Comparison of ENCODE assay signal across 1 cellular context in the genomic region with DNA sequence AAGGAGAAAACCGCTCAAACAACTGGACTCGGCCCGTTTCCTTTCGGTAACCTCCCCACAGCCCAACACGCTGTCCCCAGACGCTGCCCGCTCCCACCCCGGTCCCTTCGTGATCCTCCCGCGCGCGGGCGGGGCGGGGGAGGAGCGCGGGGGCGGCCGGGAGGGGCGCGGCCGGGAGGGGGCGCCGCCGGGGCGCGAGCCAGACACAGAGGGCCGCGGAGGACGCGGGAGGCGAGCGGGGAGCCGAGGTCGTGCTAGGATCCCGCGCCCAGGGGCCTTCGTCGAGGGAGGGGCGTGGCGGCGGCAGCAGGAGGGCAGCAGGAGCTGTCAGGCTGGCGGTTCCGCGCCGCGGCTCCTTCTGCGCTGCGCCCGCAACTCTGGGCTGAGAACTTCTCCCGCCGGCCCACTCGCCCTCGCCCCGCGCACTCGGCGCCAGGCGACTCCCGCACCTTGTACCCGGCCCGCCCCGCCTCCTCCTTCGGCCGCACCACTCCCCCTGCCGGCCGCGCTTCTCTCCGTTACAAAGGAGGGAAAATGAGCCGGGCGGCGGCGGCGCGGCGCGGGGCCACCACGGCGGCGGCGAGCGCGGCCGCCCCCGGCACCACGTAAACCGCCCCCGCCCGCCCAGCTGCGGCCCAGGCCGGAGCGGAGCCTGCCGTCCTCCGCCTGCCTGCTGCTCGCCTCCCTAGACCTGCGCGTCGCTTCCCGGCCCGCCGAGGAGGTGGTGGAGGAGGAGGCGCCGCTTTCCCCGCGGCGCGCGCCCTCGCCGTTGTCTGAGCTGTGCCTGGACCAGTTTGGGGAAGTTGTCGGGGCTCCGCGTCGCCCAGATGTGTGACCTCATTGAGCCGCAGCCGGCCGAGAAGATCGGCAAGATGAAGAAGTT.
TF ChIP-seq lines count a peak whose summit lies in the region.

A gene (plus strand): TSS at position 521 of the 883 bp plus-strand sequence. CDS start 307 bp downstream, at position 828.

TF ChIP-seq in HepG2, 621 proteins besides CTCF, POLR2A, EP300 and RAD21 (continued from another document and continues in another):
- TF ChIP-seq, protein P1, sequence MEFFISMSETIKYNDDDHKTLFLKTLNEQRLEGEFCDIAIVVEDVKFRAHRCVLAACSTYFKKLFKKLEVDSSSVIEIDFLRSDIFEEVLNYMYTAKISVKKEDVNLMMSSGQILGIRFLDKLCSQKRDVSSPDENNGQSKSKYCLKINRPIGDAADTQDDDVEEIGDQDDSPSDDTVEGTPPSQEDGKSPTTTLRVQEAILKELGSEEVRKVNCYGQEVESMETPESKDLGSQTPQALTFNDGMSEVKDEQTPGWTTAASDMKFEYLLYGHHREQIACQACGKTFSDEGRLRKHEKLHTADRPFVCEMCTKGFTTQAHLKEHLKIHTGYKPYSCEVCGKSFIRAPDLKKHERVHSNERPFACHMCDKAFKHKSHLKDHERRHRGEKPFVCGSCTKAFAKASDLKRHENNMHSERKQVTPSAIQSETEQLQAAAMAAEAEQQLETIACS (CRISPR knock-in tag; IDR thresholded peaks at IDR 0.05): peak; percentile 50; the same call in 1 of the 2 replicates
- TF ChIP-seq, protein P2, sequence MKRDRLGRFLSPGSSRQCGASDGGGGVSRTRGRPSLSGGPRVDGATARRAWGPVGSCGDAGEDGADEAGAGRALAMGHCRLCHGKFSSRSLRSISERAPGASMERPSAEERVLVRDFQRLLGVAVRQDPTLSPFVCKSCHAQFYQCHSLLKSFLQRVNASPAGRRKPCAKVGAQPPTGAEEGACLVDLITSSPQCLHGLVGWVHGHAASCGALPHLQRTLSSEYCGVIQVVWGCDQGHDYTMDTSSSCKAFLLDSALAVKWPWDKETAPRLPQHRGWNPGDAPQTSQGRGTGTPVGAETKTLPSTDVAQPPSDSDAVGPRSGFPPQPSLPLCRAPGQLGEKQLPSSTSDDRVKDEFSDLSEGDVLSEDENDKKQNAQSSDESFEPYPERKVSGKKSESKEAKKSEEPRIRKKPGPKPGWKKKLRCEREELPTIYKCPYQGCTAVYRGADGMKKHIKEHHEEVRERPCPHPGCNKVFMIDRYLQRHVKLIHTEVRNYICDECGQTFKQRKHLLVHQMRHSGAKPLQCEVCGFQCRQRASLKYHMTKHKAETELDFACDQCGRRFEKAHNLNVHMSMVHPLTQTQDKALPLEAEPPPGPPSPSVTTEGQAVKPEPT (CRISPR knock-in tag; IDR thresholded peaks at IDR 0.05; ENCODE audit: low read depth): no peak
- TF ChIP-seq, protein P3, sequence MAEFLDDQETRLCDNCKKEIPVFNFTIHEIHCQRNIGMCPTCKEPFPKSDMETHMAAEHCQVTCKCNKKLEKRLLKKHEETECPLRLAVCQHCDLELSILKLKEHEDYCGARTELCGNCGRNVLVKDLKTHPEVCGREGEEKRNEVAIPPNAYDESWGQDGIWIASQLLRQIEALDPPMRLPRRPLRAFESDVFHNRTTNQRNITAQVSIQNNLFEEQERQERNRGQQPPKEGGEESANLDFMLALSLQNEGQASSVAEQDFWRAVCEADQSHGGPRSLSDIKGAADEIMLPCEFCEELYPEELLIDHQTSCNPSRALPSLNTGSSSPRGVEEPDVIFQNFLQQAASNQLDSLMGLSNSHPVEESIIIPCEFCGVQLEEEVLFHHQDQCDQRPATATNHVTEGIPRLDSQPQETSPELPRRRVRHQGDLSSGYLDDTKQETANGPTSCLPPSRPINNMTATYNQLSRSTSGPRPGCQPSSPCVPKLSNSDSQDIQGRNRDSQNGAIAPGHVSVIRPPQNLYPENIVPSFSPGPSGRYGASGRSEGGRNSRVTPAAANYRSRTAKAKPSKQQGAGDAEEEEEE (CRISPR knock-in tag; IDR thresholded peaks at IDR 0.05; ENCODE audit: borderline replicate concordance): no peak
- no peak for TF ChIP-seq ZNF577 (CRISPR knock-in tag; IDR thresholded peaks at IDR 0.05; ENCODE audit: borderline replicate concordance, low read depth)
- TF ChIP-seq REXO4 (CRISPR knock-in tag; IDR thresholded peaks at IDR 0.05; ENCODE audit: borderline replicate concordance): no peak
- no peak for TF ChIP-seq MAFK (conservative IDR thresholded peaks at IDR 0.05 in 1 of 2, IDR thresholded peaks at IDR 0.05 in 1 of 2; ENCODE audit: low read length in 2 of 2)
- peak; percentile 9; the same call in 1 of the 2 replicates for TF ChIP-seq ZBTB38 (CRISPR knock-in tag; IDR thresholded peaks at IDR 0.05)
- no peak for TF ChIP-seq ZNF547 (CRISPR knock-in tag; IDR thresholded peaks at IDR 0.05)
- TF ChIP-seq MXI1 (IDR thresholded peaks at IDR 0.05; ENCODE audit: borderline replicate concordance, low read depth, low read length): no peak
- no peak for TF ChIP-seq LCORL (IDR thresholded peaks at IDR 0.05)
- no peak for TF ChIP-seq LCORL (CRISPR knock-in tag; IDR thresholded peaks at IDR 0.05)
- no peak for TF ChIP-seq KDM3A (CRISPR knock-in tag; IDR thresholded peaks at IDR 0.05; ENCODE audit: low read depth)
- 0 out of 2 replicates have a peak, but pooled peaks have one; percentile 46 for TF ChIP-seq MEIS2 (CRISPR knock-in tag; IDR thresholded peaks at IDR 0.05)
- no peak for TF ChIP-seq FOXJ3 (CRISPR knock-in tag; IDR thresholded peaks at IDR 0.05; ENCODE audit: borderline replicate concordance)
- 0 out of 2 replicates have a peak, but pooled peaks have one; percentile 23 for TF ChIP-seq NFKB2 (CRISPR knock-in tag; IDR thresholded peaks at IDR 0.05; ENCODE audit: borderline replicate concordance)
- no peak for TF ChIP-seq ZNF7 (CRISPR knock-in tag; IDR thresholded peaks at IDR 0.05)
- no peak for TF ChIP-seq TBP (CRISPR knock-in tag; IDR thresholded peaks at IDR 0.05)
- no peak for TF ChIP-seq PHF20 (CRISPR knock-in tag; IDR thresholded peaks at IDR 0.05)
- TF ChIP-seq, protein P4, sequence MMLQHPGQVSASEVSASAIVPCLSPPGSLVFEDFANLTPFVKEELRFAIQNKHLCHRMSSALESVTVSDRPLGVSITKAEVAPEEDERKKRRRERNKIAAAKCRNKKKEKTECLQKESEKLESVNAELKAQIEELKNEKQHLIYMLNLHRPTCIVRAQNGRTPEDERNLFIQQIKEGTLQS (CRISPR knock-in tag; IDR thresholded peaks at IDR 0.05): no peak
- 0 out of 2 replicates have a peak, but pooled peaks have one; percentile 22 for TF ChIP-seq KLF6 (CRISPR knock-in tag; IDR thresholded peaks at IDR 0.05)
- no peak for TF ChIP-seq ZBTB3 (CRISPR knock-in tag; IDR thresholded peaks at IDR 0.05; ENCODE audit: borderline replicate concordance, low read depth)
- TF ChIP-seq ZNF101 (CRISPR knock-in tag; IDR thresholded peaks at IDR 0.05; ENCODE audit: borderline replicate concordance, low read depth): no peak
- no peak for TF ChIP-seq ZNF607 (CRISPR knock-in tag; IDR thresholded peaks at IDR 0.05; ENCODE audit: borderline replicate concordance)
- no peak for TF ChIP-seq PLRG1 (conservative IDR thresholded peaks at IDR 0.05)
- TF ChIP-seq, protein P5, sequence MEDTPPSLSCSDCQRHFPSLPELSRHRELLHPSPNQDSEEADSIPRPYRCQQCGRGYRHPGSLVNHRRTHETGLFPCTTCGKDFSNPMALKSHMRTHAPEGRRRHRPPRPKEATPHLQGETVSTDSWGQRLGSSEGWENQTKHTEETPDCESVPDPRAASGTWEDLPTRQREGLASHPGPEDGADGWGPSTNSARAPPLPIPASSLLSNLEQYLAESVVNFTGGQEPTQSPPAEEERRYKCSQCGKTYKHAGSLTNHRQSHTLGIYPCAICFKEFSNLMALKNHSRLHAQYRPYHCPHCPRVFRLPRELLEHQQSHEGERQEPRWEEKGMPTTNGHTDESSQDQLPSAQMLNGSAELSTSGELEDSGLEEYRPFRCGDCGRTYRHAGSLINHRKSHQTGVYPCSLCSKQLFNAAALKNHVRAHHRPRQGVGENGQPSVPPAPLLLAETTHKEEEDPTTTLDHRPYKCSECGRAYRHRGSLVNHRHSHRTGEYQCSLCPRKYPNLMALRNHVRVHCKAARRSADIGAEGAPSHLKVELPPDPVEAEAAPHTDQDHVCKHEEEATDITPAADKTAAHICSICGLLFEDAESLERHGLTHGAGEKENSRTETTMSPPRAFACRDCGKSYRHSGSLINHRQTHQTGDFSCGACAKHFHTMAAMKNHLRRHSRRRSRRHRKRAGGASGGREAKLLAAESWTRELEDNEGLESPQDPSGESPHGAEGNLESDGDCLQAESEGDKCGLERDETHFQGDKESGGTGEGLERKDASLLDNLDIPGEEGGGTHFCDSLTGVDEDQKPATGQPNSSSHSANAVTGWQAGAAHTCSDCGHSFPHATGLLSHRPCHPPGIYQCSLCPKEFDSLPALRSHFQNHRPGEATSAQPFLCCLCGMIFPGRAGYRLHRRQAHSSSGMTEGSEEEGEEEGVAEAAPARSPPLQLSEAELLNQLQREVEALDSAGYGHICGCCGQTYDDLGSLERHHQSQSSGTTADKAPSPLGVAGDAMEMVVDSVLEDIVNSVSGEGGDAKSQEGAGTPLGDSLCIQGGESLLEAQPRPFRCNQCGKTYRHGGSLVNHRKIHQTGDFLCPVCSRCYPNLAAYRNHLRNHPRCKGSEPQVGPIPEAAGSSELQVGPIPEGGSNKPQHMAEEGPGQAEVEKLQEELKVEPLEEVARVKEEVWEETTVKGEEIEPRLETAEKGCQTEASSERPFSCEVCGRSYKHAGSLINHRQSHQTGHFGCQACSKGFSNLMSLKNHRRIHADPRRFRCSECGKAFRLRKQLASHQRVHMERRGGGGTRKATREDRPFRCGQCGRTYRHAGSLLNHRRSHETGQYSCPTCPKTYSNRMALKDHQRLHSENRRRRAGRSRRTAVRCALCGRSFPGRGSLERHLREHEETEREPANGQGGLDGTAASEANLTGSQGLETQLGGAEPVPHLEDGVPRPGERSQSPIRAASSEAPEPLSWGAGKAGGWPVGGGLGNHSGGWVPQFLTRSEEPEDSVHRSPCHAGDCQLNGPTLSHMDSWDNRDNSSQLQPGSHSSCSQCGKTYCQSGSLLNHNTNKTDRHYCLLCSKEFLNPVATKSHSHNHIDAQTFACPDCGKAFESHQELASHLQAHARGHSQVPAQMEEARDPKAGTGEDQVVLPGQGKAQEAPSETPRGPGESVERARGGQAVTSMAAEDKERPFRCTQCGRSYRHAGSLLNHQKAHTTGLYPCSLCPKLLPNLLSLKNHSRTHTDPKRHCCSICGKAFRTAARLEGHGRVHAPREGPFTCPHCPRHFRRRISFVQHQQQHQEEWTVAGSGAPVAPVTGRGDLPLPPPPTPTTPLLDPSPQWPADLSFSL (CRISPR knock-in tag; IDR thresholded peaks at IDR 0.05): no peak
- no peak for TF ChIP-seq ZNF775 (CRISPR knock-in tag; IDR thresholded peaks at IDR 0.05; ENCODE audit: borderline replicate concordance)
- no peak for TF ChIP-seq RXRA (CRISPR knock-in tag; IDR thresholded peaks at IDR 0.05)
- TF ChIP-seq PHF8 (CRISPR knock-in tag; IDR thresholded peaks at IDR 0.05): no peak
- TF ChIP-seq EED (CRISPR knock-in tag; IDR thresholded peaks at IDR 0.05): no peak
- TF ChIP-seq KMT2A (CRISPR knock-in tag; IDR thresholded peaks at IDR 0.05): no peak
- no peak for TF ChIP-seq MED1 (CRISPR knock-in tag; IDR thresholded peaks at IDR 0.05)
- no peak for TF ChIP-seq HDAC2 (CRISPR knock-in tag; IDR thresholded peaks at IDR 0.05)
- TF ChIP-seq NR2C2 (CRISPR knock-in tag; IDR thresholded peaks at IDR 0.05; ENCODE audit: borderline replicate concordance): no peak
- TF ChIP-seq, protein P6, sequence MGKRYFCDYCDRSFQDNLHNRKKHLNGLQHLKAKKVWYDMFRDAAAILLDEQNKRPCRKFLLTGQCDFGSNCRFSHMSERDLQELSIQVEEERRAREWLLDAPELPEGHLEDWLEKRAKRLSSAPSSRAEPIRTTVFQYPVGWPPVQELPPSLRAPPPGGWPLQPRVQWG (CRISPR knock-in tag; IDR thresholded peaks at IDR 0.05; ENCODE audit: borderline replicate concordance, low read depth): no peak
- TF ChIP-seq ZNF354B (CRISPR knock-in tag; IDR thresholded peaks at IDR 0.05): no peak
- no peak for TF ChIP-seq TBL1XR1 (IDR thresholded peaks at IDR 0.05; ENCODE audit: borderline replicate concordance, low read length, partially characterized antibody)
- TF ChIP-seq NFATC3 (CRISPR knock-in tag; IDR thresholded peaks at IDR 0.05): no peak
- TF ChIP-seq NR2F2 (IDR thresholded peaks at IDR 0.05; ENCODE audit: borderline replicate concordance, low read depth): no peak
- no peak for TF ChIP-seq ZNF629 (CRISPR knock-in tag; conservative IDR thresholded peaks at IDR 0.05)
- TF ChIP-seq, protein P7, sequence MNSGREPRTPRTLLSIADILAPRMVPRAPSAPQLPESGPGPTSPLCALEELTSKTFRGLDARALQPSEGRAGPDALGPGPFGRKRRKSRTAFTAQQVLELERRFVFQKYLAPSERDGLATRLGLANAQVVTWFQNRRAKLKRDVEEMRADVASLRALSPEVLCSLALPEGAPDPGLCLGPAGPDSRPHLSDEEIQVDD (CRISPR knock-in tag; IDR thresholded peaks at IDR 0.05; ENCODE audit: borderline replicate concordance): no peak
- TF ChIP-seq ZNF891 (CRISPR knock-in tag; IDR thresholded peaks at IDR 0.05): no peak
- no peak for TF ChIP-seq ZFP36 (IDR thresholded peaks at IDR 0.05; ENCODE audit: borderline replicate concordance, low read depth, low read length, partially characterized antibody)
- TF ChIP-seq, protein P8, sequence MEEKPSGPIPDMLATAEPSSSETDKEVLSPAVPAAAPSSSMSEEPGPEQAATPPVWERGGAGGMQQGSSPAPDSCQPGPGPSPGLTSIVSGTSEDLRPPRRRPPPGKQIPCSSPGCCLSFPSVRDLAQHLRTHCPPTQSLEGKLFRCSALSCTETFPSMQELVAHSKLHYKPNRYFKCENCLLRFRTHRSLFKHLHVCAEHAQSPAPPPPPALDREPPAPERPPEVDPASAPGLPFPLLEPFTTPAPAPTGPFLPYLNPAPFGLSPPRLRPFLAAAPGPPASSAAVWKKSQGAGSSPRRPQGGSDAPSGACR (CRISPR knock-in tag; IDR thresholded peaks at IDR 0.05): no peak
- no peak for TF ChIP-seq DMAP1 (CRISPR knock-in tag; IDR thresholded peaks at IDR 0.05)
- no peak for TF ChIP-seq ZNF296 (CRISPR knock-in tag; conservative IDR thresholded peaks at IDR 0.05)
- TF ChIP-seq, protein P9, sequence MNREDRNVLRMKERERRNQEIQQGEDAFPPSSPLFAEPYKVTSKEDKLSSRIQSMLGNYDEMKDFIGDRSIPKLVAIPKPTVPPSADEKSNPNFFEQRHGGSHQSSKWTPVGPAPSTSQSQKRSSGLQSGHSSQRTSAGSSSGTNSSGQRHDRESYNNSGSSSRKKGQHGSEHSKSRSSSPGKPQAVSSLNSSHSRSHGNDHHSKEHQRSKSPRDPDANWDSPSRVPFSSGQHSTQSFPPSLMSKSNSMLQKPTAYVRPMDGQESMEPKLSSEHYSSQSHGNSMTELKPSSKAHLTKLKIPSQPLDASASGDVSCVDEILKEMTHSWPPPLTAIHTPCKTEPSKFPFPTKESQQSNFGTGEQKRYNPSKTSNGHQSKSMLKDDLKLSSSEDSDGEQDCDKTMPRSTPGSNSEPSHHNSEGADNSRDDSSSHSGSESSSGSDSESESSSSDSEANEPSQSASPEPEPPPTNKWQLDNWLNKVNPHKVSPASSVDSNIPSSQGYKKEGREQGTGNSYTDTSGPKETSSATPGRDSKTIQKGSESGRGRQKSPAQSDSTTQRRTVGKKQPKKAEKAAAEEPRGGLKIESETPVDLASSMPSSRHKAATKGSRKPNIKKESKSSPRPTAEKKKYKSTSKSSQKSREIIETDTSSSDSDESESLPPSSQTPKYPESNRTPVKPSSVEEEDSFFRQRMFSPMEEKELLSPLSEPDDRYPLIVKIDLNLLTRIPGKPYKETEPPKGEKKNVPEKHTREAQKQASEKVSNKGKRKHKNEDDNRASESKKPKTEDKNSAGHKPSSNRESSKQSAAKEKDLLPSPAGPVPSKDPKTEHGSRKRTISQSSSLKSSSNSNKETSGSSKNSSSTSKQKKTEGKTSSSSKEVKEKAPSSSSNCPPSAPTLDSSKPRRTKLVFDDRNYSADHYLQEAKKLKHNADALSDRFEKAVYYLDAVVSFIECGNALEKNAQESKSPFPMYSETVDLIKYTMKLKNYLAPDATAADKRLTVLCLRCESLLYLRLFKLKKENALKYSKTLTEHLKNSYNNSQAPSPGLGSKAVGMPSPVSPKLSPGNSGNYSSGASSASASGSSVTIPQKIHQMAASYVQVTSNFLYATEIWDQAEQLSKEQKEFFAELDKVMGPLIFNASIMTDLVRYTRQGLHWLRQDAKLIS (CRISPR knock-in tag; IDR thresholded peaks at IDR 0.05): no peak
- TF ChIP-seq ZNF530 (CRISPR knock-in tag; IDR thresholded peaks at IDR 0.05; ENCODE audit: low read depth): no peak
- TF ChIP-seq SIX4 (CRISPR knock-in tag; IDR thresholded peaks at IDR 0.05): no peak
